Comparison of ENCODE assay signal across 7 cellular contexts in the genomic region with DNA sequence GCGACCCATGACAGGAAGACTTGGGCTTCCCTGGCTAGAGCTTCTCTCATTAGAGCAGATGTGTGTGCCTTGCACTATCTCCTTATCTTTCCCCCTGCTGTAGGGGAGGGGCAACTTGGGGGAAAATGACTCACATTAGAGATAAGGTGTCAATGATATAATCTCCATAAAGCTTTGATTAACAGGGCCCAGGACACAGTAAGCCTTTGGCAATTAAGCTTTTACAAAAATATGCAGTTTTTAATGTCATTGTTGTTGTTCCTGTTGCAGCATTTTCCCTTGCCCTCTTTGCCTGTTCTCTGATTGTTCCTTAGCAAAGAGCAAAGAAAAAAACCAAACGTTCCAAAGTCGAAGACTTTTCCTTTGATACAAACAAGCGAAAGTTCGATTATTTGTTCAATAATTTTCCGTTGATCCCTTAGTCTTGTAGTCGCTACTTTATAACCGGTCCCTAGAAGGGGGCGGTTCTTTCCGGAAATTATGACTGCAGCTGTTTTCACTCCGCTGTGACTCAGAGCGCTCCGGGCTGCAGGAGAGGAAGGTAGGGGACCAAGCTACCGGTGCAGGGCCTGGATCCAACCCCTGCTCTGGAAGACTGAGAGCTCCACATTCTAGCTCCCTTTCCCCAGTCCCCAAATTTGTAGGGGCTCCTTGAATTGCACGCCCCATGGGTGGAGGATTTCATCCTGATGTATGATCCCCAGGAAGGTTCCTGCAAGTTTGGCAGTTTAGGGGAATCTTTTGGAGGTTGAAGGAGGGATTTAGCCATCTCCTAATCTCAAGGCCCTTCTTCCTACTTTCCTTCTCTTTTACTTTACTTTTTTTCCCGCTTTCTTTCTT. TPM values are rescaled to one million over a fixed set of nuclear protein-coding genes. Genes with fewer than 3 reads are reported as not detected.
DNase-seq lines count a peak whose midpoint lies in the region; ATAC-seq, FAIRE-seq and TF ChIP-seq lines count a peak whose summit lies in the region.

A gene with protein sequence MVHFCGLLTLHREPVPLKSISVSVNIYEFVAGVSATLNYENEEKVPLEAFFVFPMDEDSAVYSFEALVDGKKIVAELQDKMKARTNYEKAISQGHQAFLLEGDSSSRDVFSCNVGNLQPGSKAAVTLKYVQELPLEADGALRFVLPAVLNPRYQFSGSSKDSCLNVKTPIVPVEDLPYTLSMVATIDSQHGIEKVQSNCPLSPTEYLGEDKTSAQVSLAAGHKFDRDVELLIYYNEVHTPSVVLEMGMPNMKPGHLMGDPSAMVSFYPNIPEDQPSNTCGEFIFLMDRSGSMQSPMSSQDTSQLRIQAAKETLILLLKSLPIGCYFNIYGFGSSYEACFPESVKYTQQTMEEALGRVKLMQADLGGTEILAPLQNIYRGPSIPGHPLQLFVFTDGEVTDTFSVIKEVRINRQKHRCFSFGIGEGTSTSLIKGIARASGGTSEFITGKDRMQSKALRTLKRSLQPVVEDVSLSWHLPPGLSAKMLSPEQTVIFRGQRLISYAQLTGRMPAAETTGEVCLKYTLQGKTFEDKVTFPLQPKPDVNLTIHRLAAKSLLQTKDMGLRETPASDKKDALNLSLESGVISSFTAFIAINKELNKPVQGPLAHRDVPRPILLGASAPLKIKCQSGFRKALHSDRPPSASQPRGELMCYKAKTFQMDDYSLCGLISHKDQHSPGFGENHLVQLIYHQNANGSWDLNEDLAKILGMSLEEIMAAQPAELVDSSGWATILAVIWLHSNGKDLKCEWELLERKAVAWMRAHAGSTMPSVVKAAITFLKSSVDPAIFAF (plus strand): TSS at position 509 of the 840 bp plus-strand sequence. CDS start 2,062 bp downstream, outside the sequence.

- H3K4me3 Mint-ChIP-seq in activated B cell treated with CpG ODN at 0.5 μM for 24 hours = peak within 1 kb of the TSS; percentile 81

- no peak for TF ChIP-seq CTCF in activated B cell treated with CpG ODN at 0.5 μM for 24 hours (IDR thresholded peaks at IDR 0.05)

- FAIRE-seq in GM18507 (lab: Jason Lieb, UNC) = peak; percentile 92

- CTCF ChIA-PET in activated B cell treated with CpG ODN at 0.5 μM for 24 hours (lab: Charles Lee) = no interaction called here

- H3K4me1 Mint-ChIP-seq in activated B cell treated with CpG ODN at 0.5 μM for 24 hours = peaks cover 17% of the 10 kb centered on the region

- intact Hi-C loops in activated B cell treated with CpG ODN at 0.5 μM for 24 hours (cut with micrococcal nuclease) = no loop called here

- ATAC-seq in HG02763 (IDR thresholded peaks at IDR 0.05; ENCODE audit: unreplicated experiment) (peak; percentile 95), activated B cell treated with CpG ODN at 0.5 μM for 24 hours (ENCODE audit: low read depth) (peak; percentile 96)

- peaks cover 13% of the 10 kb centered on the region for H3K36me3 Mint-ChIP-seq in activated B cell treated with CpG ODN at 0.5 μM for 24 hours (ENCODE audit: low read depth)

- DNase-seq in GM18507 (ENCODE audit: extremely low spot score, insufficient read length, low read depth) = peak; percentile 40
- DNase-seq in NCI-H1694 treated with DMSO at 0.1 percent for 48 hours (lab: John Stamatoyannopoulos, UW) = peak; percentile 32
- no peak for DNase-seq in activated B cell treated with CpG ODN at 0.5 μM for 24 hours
- DNase-seq in central memory CD4-positive, alpha-beta T cell = peak; percentile 51
- peak; percentile 73 for DNase-seq in inferior parietal cortex (ENCODE audit: extremely low spot score)
- DNase-seq in stimulated activated CD4-positive, alpha-beta T cell treated with anti-CD3 and anti-CD28 coated beads, Interleukin-12 subunit alpha, Interleukin-12 subunit beta, amount 100 ng/mL, for 24 hours (ENCODE audit: low read depth in 2 of 2) = peak; percentile 64 to 76

- H3K27ac Mint-ChIP-seq in activated B cell treated with CpG ODN at 0.5 μM for 24 hours = no peak within 1 kb of the TSS

- no peaks in the 10 kb centered on the region for H3K27me3 Mint-ChIP-seq in activated B cell treated with CpG ODN at 0.5 μM for 24 hours

- POLR2A ChIA-PET in activated B cell treated with CpG ODN at 0.5 μM for 24 hours (lab: Charles Lee) = interaction anchor here (1.6 kb wide), 1 partner anchor 40 kb away, joined by 3 read pairs; no protein-coding TSS in a partner anchor

- no peaks in the 10 kb centered on the region for H3K9me3 Mint-ChIP-seq in activated B cell treated with CpG ODN at 0.5 μM for 24 hours

RNA-seq across cellular contexts. Expression of the gene that starts here (rescaled TPM):
- 1.5 and 2.1 TPM in 2 replicates for total RNA-seq in activated B cell treated with CpG ODN at 0.5 μM for 24 hours
